In the genomic region with DNA sequence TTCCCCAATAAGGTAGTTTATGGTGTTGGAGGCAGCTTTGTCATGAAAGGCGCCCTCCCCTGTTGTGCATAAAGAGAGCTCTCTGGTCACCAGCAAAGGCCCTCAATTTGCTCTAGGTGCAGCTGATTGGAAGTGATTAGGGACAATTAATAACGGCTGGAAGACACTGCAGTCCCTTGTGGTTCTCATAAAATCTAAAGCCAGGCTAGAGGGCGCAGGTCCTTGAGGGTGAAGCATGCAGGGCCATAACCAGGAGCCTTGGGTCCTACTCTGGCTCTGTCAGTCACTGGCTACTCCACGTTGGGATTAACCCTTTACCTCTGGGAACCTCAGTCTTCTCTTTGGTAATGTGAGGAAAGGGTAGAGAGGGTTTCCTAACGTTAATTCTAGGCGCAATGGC, we compare ENCODE assay signal across 8 cellular contexts. TPM values are rescaled to one million over a fixed set of nuclear protein-coding genes. Genes with fewer than 3 reads are reported as not detected.
DNase-seq lines count a peak whose midpoint lies in the region; ATAC-seq, FAIRE-seq and TF ChIP-seq lines count a peak whose summit lies in the region.

No MANE protein-coding gene starts in this region.

- no peaks in the 10 kb centered on the region for H3K36me3 ChIP-seq in CD8-positive, alpha-beta T cell (ENCODE audit: insufficient read depth, low read length)
- no peaks in the 10 kb centered on the region for H3K36me3 ChIP-seq in GM12878 (ENCODE audit: control insufficient read depth in 2 of 2, insufficient read depth in 2 of 2, low read length in 1 of 2)
- H3K36me3 ChIP-seq in liver (ENCODE audit: control insufficient read depth in 4 of 4, insufficient read depth in 3 of 4, low read depth in 1 of 4, low read length in 3 of 4): no peaks in the 10 kb centered on the region

- peak overlapping the region; percentile 76 for H3K27ac ChIP-seq in CD8-positive, alpha-beta T cell (ENCODE audit: low read depth, low read length)
- H3K27ac ChIP-seq in GM12878 (ENCODE audit: control insufficient read depth, insufficient read depth) (peak overlapping the region; percentile 24; the same call in 1 of the 2 replicates), liver (ENCODE audit: low read depth in 1 of 2, low read length in 2 of 2) (peak overlapping the region in 1 of 2 donors; percentile 84)

- peak overlapping the region; percentile 98 for H3K4me3 Mint-ChIP-seq in CD8-positive, alpha-beta T cell
- peak overlapping the region; percentile 99 for H3K4me3 Mint-ChIP-seq in type B pancreatic cell

- no peak for ATAC-seq in CD8-positive, alpha-beta T cell
- peak; percentile 8 for ATAC-seq in GM19397 (IDR thresholded peaks at IDR 0.05; ENCODE audit: unreplicated experiment)
- ATAC-seq in GM12878: peak; percentile 14
- no peak for ATAC-seq in HG02759 (IDR thresholded peaks at IDR 0.05; ENCODE audit: unreplicated experiment)

- peak overlapping the region; percentile 55 for H3K9ac ChIP-seq in GM12878 (ENCODE audit: control insufficient read depth, insufficient read depth, low read length)
- H3K9ac ChIP-seq in liver (ENCODE audit: low read depth in 1 of 2, low read length in 2 of 2): no peak overlapping the region

- TF ChIP-seq CTCF in CD8-positive, alpha-beta T cell (IDR thresholded peaks at IDR 0.05): no peak
- TF ChIP-seq CTCF in GM12878 (IDR thresholded peaks at IDR 0.05 in 2 of 3, conservative IDR thresholded peaks at IDR 0.05 in 1 of 3; ENCODE audit: control insufficient read depth in 2 of 3, extremely low read depth in 1 of 3, insufficient read depth in 1 of 3, low read depth in 3 of 3, low read length in 3 of 3) (peak; percentile 15 to 46 (median 34); a peak in 4 of 6 replicates), liver (IDR thresholded peaks at IDR 0.05; ENCODE audit: low read depth, low read length, missing input control) (no peak), type B pancreatic cell (conservative IDR thresholded peaks at IDR 0.05) (no peak)

- H2AFZ ChIP-seq in GM12878 (ENCODE audit: control insufficient read depth, low read depth, low read length): peak overlapping the region; percentile 64

- H3K79me2 ChIP-seq in GM12878 (ENCODE audit: control insufficient read depth, insufficient read depth, low read length): peaks cover 32% of the 10 kb centered on the region

- no peak for TF ChIP-seq POLR2A in GM12878 (IDR thresholded peaks at IDR 0.05; ENCODE audit: low read depth, low read length)

- in situ Hi-C loops in GM12878 (cut with MboI): no loop called here

- TF ChIP-seq RAD21 in GM12878 (IDR thresholded peaks at IDR 0.05; ENCODE audit: insufficient read depth, low read depth, low read length) (no peak), liver (IDR thresholded peaks at IDR 0.05) (peak in 1 of 2 donors; percentile 10)

- no peaks in the 10 kb centered on the region for H3K27me3 ChIP-seq in CD8-positive, alpha-beta T cell (ENCODE audit: insufficient read depth, low read length)
- no peaks in the 10 kb centered on the region for H3K27me3 ChIP-seq in GM12878 (replicated peaks in 1 of 2; ENCODE audit: control insufficient read depth in 2 of 2, insufficient read depth in 2 of 2, low read length in 1 of 2)
- no peaks in the 10 kb centered on the region for H3K27me3 ChIP-seq in liver (ENCODE audit: control insufficient read depth in 4 of 4, insufficient read depth in 4 of 4, low read length in 3 of 4)

- POLR2A ChIA-PET in CD8-positive, alpha-beta T cell (lab: Charles Lee): interaction anchor here (1.2 kb wide), 1 partner anchor 12 kb away, joined by 3 read pairs; no protein-coding TSS in a partner anchor
- POLR2A ChIA-PET in GM12878 (lab: Charles Lee): interaction anchor here (0.6 to 4.5 kb wide), 11 partner anchors 8 to 85 kb away, joined by 3 to 31 read pairs (median 4); no protein-coding TSS in a partner anchor

- H3K4me2 ChIP-seq in GM12878 (ENCODE audit: control insufficient read depth, insufficient read depth): peak overlapping the region; percentile 94

- no peak for DNase-seq in CD8-positive, alpha-beta T cell
- DNase-seq in NCI-H2196 treated with DMSO at 0.1 percent for 48 hours (lab: John Stamatoyannopoulos, UW; ENCODE audit: unreplicated experiment): peak; percentile 45
- no peak for DNase-seq in GM12878 (ENCODE audit: low read depth, low spot score)
- DNase-seq in type B pancreatic cell (ENCODE audit: extremely low spot score, unreplicated experiment): no peak
- no peak for DNase-seq in mucosa of gallbladder (ENCODE audit: low spot score)

- H4K20me1 ChIP-seq in GM12878 (ENCODE audit: control insufficient read depth, insufficient read depth): no peaks in the 10 kb centered on the region

- WGBS in GM12878 (ENCODE audit: insufficient coverage, insufficient replicate concordance, low lambda C conversion rate, missing lambda C conversion rate): 42% methylated on average over 6 of the region's 6 CpGs
- 61% methylated on average over 6 of the region's 6 CpGs for WGBS in liver

- peaks cover 4% of the 10 kb centered on the region for H3K36me3 Mint-ChIP-seq in CD8-positive, alpha-beta T cell
- peaks cover 7% of the 10 kb centered on the region for H3K36me3 Mint-ChIP-seq in type B pancreatic cell

- no peak overlapping the region for H3K27ac Mint-ChIP-seq in CD8-positive, alpha-beta T cell
- H3K27ac Mint-ChIP-seq in type B pancreatic cell: peak overlapping the region; percentile 97

- SMC1A ChIA-PET in GM12878 (lab: Charles Lee; ENCODE audit: uncharacterized antibody, unreplicated experiment): interaction anchor here (0.9 to 6.5 kb wide), 34 partner anchors 11 to 994 kb away, joined by 3 to 78 read pairs (median 5); no protein-coding TSS in a partner anchor

- intact Hi-C loops in CD8-positive, alpha-beta T cell (cut with DNase I, micrococcal nuclease): no loop called here
- intact Hi-C loops in GM12878 (cut with micrococcal nuclease; ENCODE audit: unreplicated experiment): loop anchor here (1.0 to 2.0 kb wide), 2 partner anchors 56 to 58 kb away; no protein-coding TSS in a partner anchor

- peak overlapping the region; percentile 63 for H3K4me3 ChIP-seq in CD8-positive, alpha-beta T cell (ENCODE audit: low read depth, low read length)
- peak overlapping the region; percentile 91 for H3K4me3 ChIP-seq in GM12878
- peak overlapping the region in 2 of 3 donors; percentile 67 to 70 for H3K4me3 ChIP-seq in liver (ENCODE audit: low read depth in 1 of 3, low read length in 3 of 3)

- peaks cover 17% of the 10 kb centered on the region for H3K4me1 Mint-ChIP-seq in CD8-positive, alpha-beta T cell (ENCODE audit: low read depth)
- H3K4me1 Mint-ChIP-seq in type B pancreatic cell (ENCODE audit: unreplicated experiment): peaks cover 50% of the 10 kb centered on the region

- H3K9me3 Mint-ChIP-seq in CD8-positive, alpha-beta T cell: no peaks in the 10 kb centered on the region
- H3K9me3 Mint-ChIP-seq in type B pancreatic cell: no peaks in the 10 kb centered on the region

- CTCF ChIA-PET in CD8-positive, alpha-beta T cell (lab: Charles Lee): interaction anchor here (1.8 kb wide), 1 partner anchor 13 kb away, joined by 6 read pairs; no protein-coding TSS in a partner anchor
- CTCF ChIA-PET in GM12878 (lab: Yijun Ruan, JAX): interaction anchor here (0.8 to 4.1 kb wide), 17 partner anchors 11 to 253 kb away, joined by 3 to 25 read pairs (median 6); no protein-coding TSS in a partner anchor

- H3K9me3 ChIP-seq in CD8-positive, alpha-beta T cell (ENCODE audit: low read length): no peaks in the 10 kb centered on the region
- no peaks in the 10 kb centered on the region for H3K9me3 ChIP-seq in GM12878 (replicated peaks; ENCODE audit: control insufficient read depth, insufficient read depth, low read length)
- no peaks in the 10 kb centered on the region for H3K9me3 ChIP-seq in liver (ENCODE audit: control insufficient read depth in 4 of 4, low read length in 3 of 4)

- H3K4me1 ChIP-seq in CD8-positive, alpha-beta T cell (ENCODE audit: insufficient read depth, low read length): peaks cover 14% of the 10 kb centered on the region
- peaks cover 7% of the 10 kb centered on the region for H3K4me1 ChIP-seq in GM12878 (ENCODE audit: control insufficient read depth, insufficient read depth, low read length)
- H3K4me1 ChIP-seq in liver (ENCODE audit: control insufficient read depth in 4 of 4, insufficient read depth in 4 of 4, low read length in 3 of 4): peaks cover 1 to 41% (median 28%) of the 10 kb centered on the region in 4 donors

- FAIRE-seq in GM12878 (lab: Jason Lieb, UNC): no peak

- BruUV-seq in GM12878 (replicated peaks; lab: Mats Ljungman, UMichigan): TSS peak; percentile 53

- no peak for TF ChIP-seq EP300 in GM12878 (IDR thresholded peaks at IDR 0.05; ENCODE audit: borderline replicate concordance in 1 of 2, control insufficient read depth in 1 of 2, low read depth in 2 of 2, low read length in 2 of 2)

- RAD21 ChIA-PET in GM12878 (lab: Charles Lee; ENCODE audit: unreplicated experiment): interaction anchor here (0.7 to 5.3 kb wide), 23 partner anchors 10 to 254 kb away, joined by 3 to 38 read pairs (median 6); no protein-coding TSS in a partner anchor

- H3K27me3 Mint-ChIP-seq in CD8-positive, alpha-beta T cell (ENCODE audit: low read depth): no peaks in the 10 kb centered on the region
- H3K27me3 Mint-ChIP-seq in type B pancreatic cell: peaks cover 3% of the 10 kb centered on the region

TF ChIP-seq in GM12878, 131 proteins besides CTCF, POLR2A, EP300 and RAD21 (continues in another document):
- TF ChIP-seq WRNIP1 (IDR thresholded peaks at IDR 0.05; ENCODE audit: borderline replicate concordance, low read depth, low read length): 0 out of 2 replicates have a peak, but pooled peaks have one; percentile 62

TF ChIP-seq in liver, 16 proteins besides CTCF, POLR2A, EP300 and RAD21 (continues in another document):
- peak; percentile 13 for TF ChIP-seq NR2F2 (IDR thresholded peaks at IDR 0.05)

RNA-seq across cellular contexts. Expression of a gene that starts 1.9 kb away (rescaled TPM):
- 1 to 10 TPM; 5.1 to 5.6 TPM for total RNA-seq in CD8-positive, alpha-beta T cell
- total RNA-seq in GM12878 (2013; cell fraction: nucleolus; rRNA removed): 237 and 240 TPM in 2 replicates
- total RNA-seq in GM12878 (2014; rRNA removed) (16.6 and 18.3 TPM in 2 replicates), GM12878 (2014; rRNA removed; fragmentation: Illumina TruSeq; extraction: Trizol) (21.5 and 24.5 TPM in 2 replicates), GM12878 (2021) (31.3 and 32.4 TPM in 2 replicates), liver (10 to 100 TPM; 20.9 to 28.4 TPM), type B pancreatic cell (ENCODE audit: low replicate concordance) (64.3 and 70.6 TPM in 2 replicates), mucosa of gallbladder (37.9 TPM)
- polyA plus RNA-seq in GM12878 (2011; ENCODE audit: low read depth): 4.8 TPM
- polyA plus RNA-seq in GM12878 (2011; rRNA removed) (26.9 and 51.8 TPM in 2 replicates), GM12878 (2014; fragmentation: Illumina TruSeq; extraction: Trizol) (29.0 and 41.1 TPM in 2 replicates), GM12878 (2014; fragmentation: Nextera tagmentation; extraction: Ambion mirVana) (10 to 100 TPM; 13.8 to 19.7 TPM), GM12878 (2014; rRNA removed) (16.8 and 17.3 TPM in 2 replicates), GM12878 (2016; fragmentation: Nextera tagmentation; extraction: Ambion mirVana) (10 to 100 TPM; 28.5 to 29.7 TPM), liver (10 to 100 TPM in 1 of 2 donors, 1 to 10 TPM in 1; 9.5 to 16.0 TPM)
- polyA plus RNA-seq in GM12878 (2011; cell fraction: cytosol; rRNA removed): 6.8 and 10.9 TPM in 2 replicates
- polyA plus RNA-seq in GM12878 (2011; cell fraction: nucleus; rRNA removed): 32.7 and 37.0 TPM in 2 replicates
- polyA plus RNA-seq in GM12878 (2012): 8.6 and 15.5 TPM in 2 replicates
- 47.0 and 87.3 TPM in 2 replicates for polyA minus RNA-seq in GM12878 (2011; rRNA and poly(A)+ RNA removed)
- polyA minus RNA-seq in GM12878 (2011; cell fraction: cytosol; rRNA and poly(A)+ RNA removed): 7.3 and 7.4 TPM in 2 replicates
- 55.4 and 67.1 TPM in 2 replicates for polyA minus RNA-seq in GM12878 (2011; cell fraction: nucleus; rRNA and poly(A)+ RNA removed)

Comparison
In these comparisons a context has a peak if more than half of its experiments do, and no peak if none do; other contexts are left out.
1. ATAC-seq: peak in GM19397 (single experiment) and GM12878 (single experiment); none in CD8-positive, alpha-beta T cell (single experiment) and HG02759 (single experiment).
2. CTCF ChIP-seq: peak in GM12878 (3 of 3); none in CD8-positive, alpha-beta T cell (single experiment), liver (single experiment) and type B pancreatic cell (single experiment).
3. Peak in every context shown above with its lines, with median percentiles within 50 percentile points of each other: H3K4me3 ChIP-seq.